In the genomic region with DNA sequence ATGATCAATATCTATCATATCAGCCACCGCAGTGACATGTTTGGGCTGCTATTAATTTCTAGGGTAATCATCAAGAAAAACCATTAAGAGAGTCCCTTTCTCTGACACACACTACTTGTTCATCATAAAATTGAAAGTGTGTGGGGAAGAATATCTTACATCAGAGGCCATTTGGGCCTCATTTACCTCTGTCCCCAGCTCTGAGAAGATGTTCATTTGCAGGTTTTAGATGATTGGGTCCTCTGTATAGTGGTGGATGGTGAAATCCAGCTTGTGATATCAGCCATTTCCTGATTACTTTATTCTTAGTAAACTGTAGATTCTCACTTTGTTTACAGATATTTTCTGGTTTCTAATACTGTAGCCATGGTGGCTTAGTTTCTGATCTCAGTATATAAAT, we compare ENCODE assay signal across 26 cellular contexts.
"Had no signal": no experiment of that assay in that cellular context is flagged by ENCODE, and none has a peak within 500 bp of the region (broad histone marks: within the 10 kb centered on the region; RNA-seq: fewer than 3 reads in every experiment).

No MANE protein-coding gene starts in this region.

- ATAC-seq: activated CD8-positive, alpha-beta T cell treated with anti-CD3 and anti-CD28 coated beads, Interleukin-2, amount 10 ng/mL, durations not matched to agents 7 days and 5 days had no signal

- H3K4me2 ChIP-seq: PC-9 had no signal

- DNase-seq: activated CD4-positive, alpha-beta T cell treated with anti-CD3 and anti-CD28 coated beads for 1 hour; activated CD4-positive, alpha-beta T cell treated with anti-CD3 and anti-CD28 coated beads, Interleukin-2, amount 50 U/mL, for 4 hours; activated CD4-positive, CD25-positive, alpha-beta regulatory T cell; activated CD8-positive, alpha-beta T cell treated with anti-CD3 and anti-CD28 coated beads, Interleukin-2, amount 10 ng/mL, durations not matched to agents 7 days and 5 days; activated gamma-delta T cell; activated naive CD4-positive, alpha-beta T cell treated with Interleukin-2 at 50 U/mL for 16 hours; activated naive CD8-positive, alpha-beta T cell treated with anti-CD3 and anti-CD28 coated beads, Interleukin-2, amount 10 ng/mL, durations not matched to agents 7 days and 5 days; amygdala; KG1; NCI-H1048; NCI-H1105 treated with DMSO at 0.1 percent for 48 hours; NCI-H1436; NCI-H1930; NCI-H2081 treated with DMSO at 0.1 percent for 48 hours; NCI-H226; NCI-H446 treated with DMSO at 0.1 percent for 48 hours; PC-9; Right ventricle myocardium superior; T1000; WERI-Rb-1 had no signal

- H2AFZ ChIP-seq: PC-9 had no signal

- H3K4me3 ChIP-seq: ascending aorta, cardiac muscle cell, MG63, PC-9, SJCRH30, SK-N-MC had no signal

- H3K27me3 ChIP-seq: ascending aorta, cardiac muscle cell, MG63, SJCRH30 had no signal

- H3K27ac ChIP-seq: ascending aorta, cardiac muscle cell, PC-9, RWPE1, SJCRH30, SK-N-MC, WERI-Rb-1 had no signal

- H3K36me3 ChIP-seq: ascending aorta, cardiac muscle cell, MG63, SJCRH30, WERI-Rb-1 had no signal

- H3K9me3 ChIP-seq: ascending aorta, SJCRH30 had no signal

- H3K4me1 ChIP-seq: ascending aorta, SJCRH30 had no signal
